8 cellular contexts compared by ENCODE assay signal in genomic region chr1:223556414-223557124, GRCh38.
A peak's percentile ranks its signal among the peaks of the same experiment; 100 is the strongest.
DNase-seq lines count a peak whose midpoint lies in the region; ATAC-seq, FAIRE-seq and TF ChIP-seq lines count a peak whose summit lies in the region.

No MANE protein-coding gene starts in this region.

- H3K4me1 Mint-ChIP-seq in natural killer cell treated with Interleukin-12 subunit alpha and Interleukin-12 subunit beta and Interleukin-15 and Interleukin-18, amount 100 ng/mL, for 72 hours (ENCODE audit: low read depth in 2 of 2) = no peaks in the 10 kb centered on the region

- intact Hi-C loops in body of pancreas (cut with DNase I) = no loop called here

- peaks cover 0 to 3% of the 10 kb centered on the region in 2 donors for H3K27me3 Mint-ChIP-seq in natural killer cell treated with Interleukin-12 subunit alpha and Interleukin-12 subunit beta and Interleukin-15 and Interleukin-18, amount 100 ng/mL, for 72 hours

- TF ChIP-seq CTCF in D721Med (IDR thresholded peaks at IDR 0.05; ENCODE audit: insufficient read depth, missing control alignments) = peak; percentile 87
- TF ChIP-seq CTCF in body of pancreas (IDR thresholded peaks at IDR 0.05) = peak; percentile 11 to 79 (median 45)

- H3K4me3 ChIP-seq in body of pancreas = no peak overlapping the region

- no peak for TF ChIP-seq POLR2A in body of pancreas (IDR thresholded peaks at IDR 0.05)

- no peaks in the 10 kb centered on the region for H3K9me3 Mint-ChIP-seq in natural killer cell treated with Interleukin-12 subunit alpha and Interleukin-12 subunit beta and Interleukin-15 and Interleukin-18, amount 100 ng/mL, for 72 hours

- ATAC-seq in GM18873 (IDR thresholded peaks at IDR 0.05; ENCODE audit: low FRiP score, unreplicated experiment) = peak; percentile 81
- peak; percentile 84 for ATAC-seq in HG02973 (IDR thresholded peaks at IDR 0.05; ENCODE audit: unreplicated experiment)
- ATAC-seq in body of pancreas = no peak
- peak; percentile 60 to 61 for ATAC-seq in natural killer cell treated with Interleukin-12 subunit alpha and Interleukin-12 subunit beta and Interleukin-15 and Interleukin-18, amount 100 ng/mL, for 72 hours

- H3K4me1 ChIP-seq in body of pancreas = no peaks in the 10 kb centered on the region

- WGBS in body of pancreas, 2 donors = 47 to 58% methylated on average over 7 to 8 of the region's 8 CpGs

- no peak for FAIRE-seq in D721Med (lab: Jason Lieb, UNC)

- H3K27ac Mint-ChIP-seq in natural killer cell treated with Interleukin-12 subunit alpha and Interleukin-12 subunit beta and Interleukin-15 and Interleukin-18, amount 100 ng/mL, for 72 hours = no peak overlapping the region

- H3K9me3 ChIP-seq in body of pancreas = no peaks in the 10 kb centered on the region

- no peaks in the 10 kb centered on the region for H3K36me3 ChIP-seq in body of pancreas (replicated peaks in 1 of 2; ENCODE audit: insufficient read depth in 1 of 2, low read depth in 2 of 2)

- no peak overlapping the region for H3K27ac ChIP-seq in body of pancreas

- no peaks in the 10 kb centered on the region for H3K36me3 Mint-ChIP-seq in natural killer cell treated with Interleukin-12 subunit alpha and Interleukin-12 subunit beta and Interleukin-15 and Interleukin-18, amount 100 ng/mL, for 72 hours

- H3K27me3 ChIP-seq in body of pancreas = no peaks in the 10 kb centered on the region

- DNase-seq in D721Med (ENCODE audit: insufficient read length, low spot score) (no peak), NCI-H460 (ENCODE audit: extremely low read depth, low read depth) (peak; percentile 21), body of pancreas (peak; percentile 48 to 69 (median 56)), T1000 (lab: John Stamatoyannopoulos, UW) (no peak), NCI-H526 treated with DMSO at 0.1 percent for 48 hours (lab: John Stamatoyannopoulos, UW) (no peak)
- no peak for DNase-seq in natural killer cell treated with Interleukin-12 subunit alpha and Interleukin-12 subunit beta and Interleukin-15 and Interleukin-18, amount 100 ng/mL, for 72 hours (ENCODE audit: low spot score)

- H3K4me3 Mint-ChIP-seq in natural killer cell treated with Interleukin-12 subunit alpha and Interleukin-12 subunit beta and Interleukin-15 and Interleukin-18, amount 100 ng/mL, for 72 hours = no peak overlapping the region

Comparison
In these comparisons a context has a peak if more than half of its experiments do, and no peak if none do; other contexts are left out.
1. DNase-seq: peak in NCI-H460 (single experiment) and body of pancreas (4 of 4); none in D721Med (single experiment), natural killer cell treated with Interleukin-12 subunit alpha and Interleukin-12 subunit beta and Interleukin-15 and Interleukin-18, amount 100 ng/mL, for 72 hours (single experiment), T1000 (single experiment) and NCI-H526 treated with DMSO at 0.1 percent for 48 hours (single experiment).